ENCODE assay signal across 10 cellular contexts in genomic region chr9:101737705-101738565, GRCh38. TPM values are rescaled to one million over a fixed set of nuclear protein-coding genes. Genes with fewer than 3 reads are reported as not detected.
A peak's percentile ranks its signal among the peaks of the same experiment; 100 is the strongest.
DNase-seq lines count a peak whose midpoint lies in the region; ATAC-seq and TF ChIP-seq lines count a peak whose summit lies in the region.
"Had no signal": no experiment of that assay in that cellular context is flagged by ENCODE, and none has a peak within 500 bp of the region (broad histone marks: within the 10 kb centered on the region; RNA-seq: fewer than 3 reads in every experiment).

No MANE protein-coding gene starts in this region.

- TF ChIP-seq CTCF in brain (conservative IDR thresholded peaks at IDR 0.05) (no peak), mesothelial cell of epicardium (IDR thresholded peaks at IDR 0.05; ENCODE audit: unreplicated experiment) (no peak), vagina (IDR thresholded peaks at IDR 0.05) (no peak)

- intact Hi-C loops in vagina (cut with DNase I), result no loop called here

- H3K4me1 Mint-ChIP-seq in brain (peaks cover 14% of the 10 kb centered on the region), mesothelial cell of epicardium (peaks cover 9% of the 10 kb centered on the region)

- no peak overlapping the region for H3K27ac ChIP-seq in vagina

- H3K9me3 Mint-ChIP-seq in brain (peaks cover 0 to 9% (median 0%) of the 10 kb centered on the region in 5 experiments), mesothelial cell of epicardium (no peaks in the 10 kb centered on the region)

- peak; percentile 3 for DNase-seq in stimulated activated CD4-positive, alpha-beta T cell treated with anti-CD3 and anti-CD28 coated beads, Interleukin-15, amount 100 ng/mL, for 24 hours
- DNase-seq in stimulated activated CD4-positive, alpha-beta T cell treated with anti-CD3 and anti-CD28 coated beads, Interleukin-1b, Interleukin-23, amount 100 ng/mL, for 48 hours, result no peak
- DNase-seq in mesothelial cell of epicardium (ENCODE audit: low spot score in 2 of 2, unreplicated experiment in 2 of 2) (peak; percentile 22 to 47), vagina (ENCODE audit: extremely low spot score in 2 of 2) (no peak), NCI-H2227 treated with DMSO at 0.1 percent for 48 hours (lab: John Stamatoyannopoulos, UW) (no peak)
- DNase-seq: NCI-H1048 had no signal

- H3K27me3 ChIP-seq in vagina, result no peaks in the 10 kb centered on the region

- no peak for TF ChIP-seq POLR2A in vagina (IDR thresholded peaks at IDR 0.05)

- H3K27me3 Mint-ChIP-seq in brain (peaks cover 79% of the 10 kb centered on the region), mesothelial cell of epicardium (ENCODE audit: low read depth) (peaks cover 95% of the 10 kb centered on the region)

- peak overlapping the region in 2 of 5 experiments; percentile 15 to 69 for H3K27ac Mint-ChIP-seq in brain
- no peak overlapping the region for H3K27ac Mint-ChIP-seq in mesothelial cell of epicardium

- no peaks in the 10 kb centered on the region for H3K9me3 ChIP-seq in vagina

- peak overlapping the region; percentile 85 to 91 (median 89) for H3K4me3 Mint-ChIP-seq in brain
- H3K4me3 Mint-ChIP-seq in mesothelial cell of epicardium, result peak overlapping the region; percentile 85

- H3K36me3 Mint-ChIP-seq in brain (no peaks in the 10 kb centered on the region), mesothelial cell of epicardium (no peaks in the 10 kb centered on the region)

- no peaks in the 10 kb centered on the region for H3K36me3 ChIP-seq in vagina

- peak overlapping the region; percentile 29 to 44 for H3K4me3 ChIP-seq in vagina

- H3K4me1 ChIP-seq in vagina, result peaks cover 13% of the 10 kb centered on the region

- ATAC-seq in HG03520 (IDR thresholded peaks at IDR 0.05; ENCODE audit: unreplicated experiment) (no peak), HG02610 (IDR thresholded peaks at IDR 0.05; ENCODE audit: unreplicated experiment) (no peak)

RNA-seq across cellular contexts. Expression of gene GRIN3A, which starts 0.5 kb away (rescaled TPM):
- 0.22 TPM for polyA plus RNA-seq in brain (ENCODE audit: insufficient read depth, low read depth, low replicate concordance)
- total RNA-seq in mesothelial cell of epicardium (3.0 to 4.1 TPM (median 3.3 TPM) in 3 replicates), vagina (1.5 TPM)
- total RNA-seq: endothelial cell of umbilical vein had no signal
- polyA plus RNA-seq: endothelial cell of umbilical vein had no signal

Comparison
In these comparisons a context has a peak if more than half of its experiments do, and no peak if none do; other contexts are left out.
1. DNase-seq: peak in stimulated activated CD4-positive, alpha-beta T cell treated with anti-CD3 and anti-CD28 coated beads, Interleukin-15, amount 100 ng/mL, for 24 hours (single experiment) and mesothelial cell of epicardium (2 of 2); none in stimulated activated CD4-positive, alpha-beta T cell treated with anti-CD3 and anti-CD28 coated beads, Interleukin-1b, Interleukin-23, amount 100 ng/mL, for 48 hours (single experiment), vagina (0 of 2) and NCI-H2227 treated with DMSO at 0.1 percent for 48 hours (single experiment).